22 cellular contexts compared by ENCODE assay signal in genomic region chr1:117686907-117687306, GRCh38.
DNase-seq lines count a peak whose midpoint lies in the region; ATAC-seq and TF ChIP-seq lines count a peak whose summit lies in the region.
"Had no signal": no experiment of that assay in that cellular context is flagged by ENCODE, and none has a peak within 500 bp of the region (broad histone marks: within the 10 kb centered on the region; RNA-seq: fewer than 3 reads in every experiment).

No MANE protein-coding gene starts in this region.

- H3K4me2 ChIP-seq in PC-9: peak overlapping the region; percentile 37
- peak overlapping the region; percentile 11 for H3K4me2 ChIP-seq in osteoblast (ENCODE audit: insufficient read depth, low read length)
- H3K4me2 ChIP-seq: BLaER1 had no signal

- no peak overlapping the region for H3K4me3 Mint-ChIP-seq in activated T-helper 17 cell treated with anti-CD3 and anti-CD28 coated beads, Interleukin-2, amount 50 U/mL, for 72 hours
- H3K4me3 Mint-ChIP-seq: activated CD4-positive, alpha-beta T cell treated with anti-CD3 and anti-CD28 coated beads for 36 hours; dendritic cell treated with granulocyte-macrophage colony-stimulating factor and Interleukin-4, amounts not matched to agents 40 ng/mL and 50 ng/mL, for 4 days had no signal

- H3K27ac Mint-ChIP-seq in activated T-helper 17 cell treated with anti-CD3 and anti-CD28 coated beads, Interleukin-2, amount 50 U/mL, for 72 hours: no peak overlapping the region
- H3K27ac Mint-ChIP-seq: activated CD4-positive, alpha-beta T cell treated with anti-CD3 and anti-CD28 coated beads for 36 hours; dendritic cell treated with granulocyte-macrophage colony-stimulating factor and Interleukin-4, amounts not matched to agents 40 ng/mL and 50 ng/mL, for 4 days had no signal

- no peak overlapping the region for H3K27ac ChIP-seq in PC-9
- H3K27ac ChIP-seq in osteoblast (ENCODE audit: low read depth, low read length): no peak overlapping the region
- H3K27ac ChIP-seq: BLaER1, prostate gland, RWPE1 had no signal

- H3K79me2 ChIP-seq in PC-9 (ENCODE audit: low read depth) (no peaks in the 10 kb centered on the region), osteoblast (ENCODE audit: insufficient read depth, low read length) (no peaks in the 10 kb centered on the region)

- H3K4me1 Mint-ChIP-seq in activated T-helper 17 cell treated with anti-CD3 and anti-CD28 coated beads, Interleukin-2, amount 50 U/mL, for 72 hours: no peaks in the 10 kb centered on the region
- H3K4me1 Mint-ChIP-seq: activated CD4-positive, alpha-beta T cell treated with anti-CD3 and anti-CD28 coated beads for 36 hours had no signal

- TF ChIP-seq CTCF in PC-9 (conservative IDR thresholded peaks at IDR 0.05) (no peak), osteoblast (IDR thresholded peaks at IDR 0.05; ENCODE audit: extremely low read depth, low read depth, low read length) (no peak)

- H3K9me3 ChIP-seq in PC-9 (ENCODE audit: insufficient read depth, low read depth) (no peaks in the 10 kb centered on the region), osteoblast (ENCODE audit: low read depth, low read length) (no peaks in the 10 kb centered on the region)
- H3K9me3 ChIP-seq: BLaER1, gastroesophageal sphincter, prostate gland, transverse colon had no signal

- intact Hi-C loops in PC-9 (cut with micrococcal nuclease; ENCODE audit: unreplicated experiment): no loop called here

- H3K9me3 Mint-ChIP-seq in activated T-helper 17 cell treated with anti-CD3 and anti-CD28 coated beads, Interleukin-2, amount 50 U/mL, for 72 hours: no peaks in the 10 kb centered on the region
- H3K9me3 Mint-ChIP-seq: dendritic cell treated with granulocyte-macrophage colony-stimulating factor and Interleukin-4, amounts not matched to agents 40 ng/mL and 50 ng/mL, for 4 days had no signal

- H3K27me3 Mint-ChIP-seq in activated T-helper 17 cell treated with anti-CD3 and anti-CD28 coated beads, Interleukin-2, amount 50 U/mL, for 72 hours: peaks cover 5% of the 10 kb centered on the region

- H3K27me3 ChIP-seq in PC-9 (ENCODE audit: insufficient read depth, low read depth): no peaks in the 10 kb centered on the region
- H3K27me3 ChIP-seq in osteoblast (ENCODE audit: insufficient read depth, low read length): peaks cover 14% of the 10 kb centered on the region
- H3K27me3 ChIP-seq: BLaER1, gastroesophageal sphincter, transverse colon had no signal

- DNase-seq in EL: peak; percentile 86
- DNase-seq in PC-9: peak; percentile 40 to 46
- DNase-seq in fibroblast of gingiva (ENCODE audit: low read depth): peak; percentile 11
- no peak for DNase-seq in osteoblast (ENCODE audit: insufficient read length, low spot score, missing footprints)
- DNase-seq in NCI-H146 treated with DMSO at 0.1 percent for 48 hours (lab: John Stamatoyannopoulos, UW; ENCODE audit: unreplicated experiment): no peak
- DNase-seq in NOMO-1 treated with DMSO at 0.1 percent for 48 hours (lab: John Stamatoyannopoulos, UW; ENCODE audit: unreplicated experiment): no peak
- no peak for DNase-seq in activated naive CD4-positive, alpha-beta T cell treated with Interleukin-2 at 50 U/mL for 16 hours
- DNase-seq: activated CD4-positive, alpha-beta T cell treated with anti-CD3 and anti-CD28 coated beads for 36 hours; activated T-cell treated with anti-CD3 and anti-CD28 coated beads, Interleukin-2, amount 50 U/mL, for 1 hour; DMS79 treated with DMSO at 0.1 percent for 48 hours; kidney; NCI-H1417 treated with DMSO at 0.1 percent for 48 hours; NCI-H510A treated with DMSO at 0.1 percent for 48 hours; stimulated activated CD4-positive, alpha-beta T cell treated with anti-CD3 and anti-CD28 coated beads, Interleukin-2, amount 100 ng/mL, for 24 hours; T-helper 2 cell had no signal

- H3K4me3 ChIP-seq in PC-9 (no peak overlapping the region), osteoblast (ENCODE audit: insufficient read depth, low read length) (no peak overlapping the region)
- H3K4me3 ChIP-seq: BLaER1, gastroesophageal sphincter, prostate gland, transverse colon had no signal

- H3F3A ChIP-seq in PC-9 (ENCODE audit: insufficient read depth, low read depth): peaks cover 5% of the 10 kb centered on the region; the same call in 1 of the 2 replicates

- H4K20me1 ChIP-seq in PC-9 (ENCODE audit: insufficient read depth) (no peaks in the 10 kb centered on the region), osteoblast (ENCODE audit: insufficient read depth, low read length) (no peaks in the 10 kb centered on the region)
- H4K20me1 ChIP-seq: BLaER1 had no signal

- no peaks in the 10 kb centered on the region for H3K9me2 ChIP-seq in PC-9 (ENCODE audit: insufficient read depth)

- POLR2A ChIA-PET in PC-9 (lab: Charles Lee; ENCODE audit: unreplicated experiment): interaction anchor here (0.6 kb wide), 1 partner anchor 32 kb away, joined by 6 read pairs; no protein-coding TSS in a partner anchor

- H2AFZ ChIP-seq in PC-9 (no peak overlapping the region), osteoblast (ENCODE audit: low read length) (no peak overlapping the region)

- ATAC-seq in activated T-helper 17 cell treated with anti-CD3 and anti-CD28 coated beads, Interleukin-2, amount 50 U/mL, for 72 hours (replicated peaks): no peak
- ATAC-seq: activated CD4-positive, alpha-beta T cell treated with anti-CD3 and anti-CD28 coated beads for 36 hours; gastroesophageal sphincter had no signal

- CTCF ChIA-PET in PC-9 (lab: Charles Lee): no interaction called here

- no TSS peak for BruUV-seq in PC-9 (replicated peaks; lab: Mats Ljungman, UMichigan)

- H3K4me1 ChIP-seq in PC-9 (replicated peaks; ENCODE audit: insufficient read depth) (peaks cover 12% of the 10 kb centered on the region), osteoblast (ENCODE audit: insufficient read depth, low read length) (peaks cover 15% of the 10 kb centered on the region)
- H3K4me1 ChIP-seq: prostate gland had no signal

- H3K36me3 ChIP-seq in PC-9 (ENCODE audit: low read depth) (no peaks in the 10 kb centered on the region), osteoblast (ENCODE audit: insufficient read depth, low read length) (no peaks in the 10 kb centered on the region)
- H3K36me3 ChIP-seq: BLaER1, gastroesophageal sphincter, prostate gland, transverse colon had no signal

- no peaks in the 10 kb centered on the region for H3K36me3 Mint-ChIP-seq in activated T-helper 17 cell treated with anti-CD3 and anti-CD28 coated beads, Interleukin-2, amount 50 U/mL, for 72 hours (ENCODE audit: low read depth)

Comparison
In these comparisons a context has a peak if more than half of its experiments do, and no peak if none do; other contexts are left out.
1. DNase-seq: peak in EL (single experiment), PC-9 (2 of 2) and fibroblast of gingiva (single experiment); none in osteoblast (single experiment), NCI-H146 treated with DMSO at 0.1 percent for 48 hours (single experiment), NOMO-1 treated with DMSO at 0.1 percent for 48 hours (single experiment) and activated naive CD4-positive, alpha-beta T cell treated with Interleukin-2 at 50 U/mL for 16 hours (single experiment).